ENCODE assay signal across 8 cellular contexts in genomic region chr18:31101148-31102019, GRCh38. TPM values are rescaled to one million over a fixed set of nuclear protein-coding genes. Genes with fewer than 3 reads are reported as not detected.
A peak's percentile ranks its signal among the peaks of the same experiment; 100 is the strongest.
DNase-seq lines count a peak whose midpoint lies in the region; FAIRE-seq and TF ChIP-seq lines count a peak whose summit lies in the region.

No MANE protein-coding gene starts in this region.

- H3K4me3 Mint-ChIP-seq in type B pancreatic cell: peak overlapping the region; percentile 89

- FAIRE-seq in GM12891 (lab: Jason Lieb, UNC): no peak

- H3K27ac Mint-ChIP-seq in type B pancreatic cell: peak overlapping the region; percentile 84

- no peaks in the 10 kb centered on the region for H3K36me3 ChIP-seq in mesenchymal stem cell (ENCODE audit: control insufficient read depth in 1 of 2, insufficient read depth in 2 of 2, low read depth in 1 of 2, low read length in 2 of 2)

- H3K27ac ChIP-seq in mesenchymal stem cell (ENCODE audit: low read length, poor library complexity, severe bottlenecking): peak overlapping the region; percentile 59

- H2BK5ac ChIP-seq in mesenchymal stem cell (ENCODE audit: low read depth, low read length, poor library complexity, severe bottlenecking): peak overlapping the region; percentile 57

- WGBS in mesenchymal stem cell: under 1% methylated on average over 74 of the region's 74 CpGs

- H2AFZ ChIP-seq in mesenchymal stem cell (ENCODE audit: low read depth, low read length): peak overlapping the region; percentile 82

- peak overlapping the region in 1 of 2 experiments; percentile 91 for H3K14ac ChIP-seq in mesenchymal stem cell (ENCODE audit: low read length in 2 of 2)

- H4K8ac ChIP-seq in mesenchymal stem cell (ENCODE audit: low read length): peak overlapping the region; percentile 72

- H3K27me3 Mint-ChIP-seq in type B pancreatic cell: no peaks in the 10 kb centered on the region

- no peaks in the 10 kb centered on the region for H3K9me3 Mint-ChIP-seq in type B pancreatic cell

- peaks cover 7% of the 10 kb centered on the region for H3K4me1 ChIP-seq in mesenchymal stem cell (ENCODE audit: control insufficient read depth, insufficient read depth, low read depth, low read length)

- DNase-seq in GM12891 (ENCODE audit: insufficient read length, low spot score): no peak
- peak; percentile 81 for DNase-seq in NCI-H510A treated with DMSO at 0.1 percent for 48 hours (lab: John Stamatoyannopoulos, UW)
- peak; percentile 0 for DNase-seq in dermis blood vessel endothelial cell
- DNase-seq in mesenchymal stem cell: peak; percentile 44
- DNase-seq in type B pancreatic cell (ENCODE audit: extremely low spot score, unreplicated experiment): peak; percentile 72
- no peak for DNase-seq in G401 (ENCODE audit: low spot score)
- DNase-seq in stimulated activated CD4-positive, alpha-beta T cell treated with anti-CD3 and anti-CD28 coated beads, Interleukin-2, amount 100 ng/mL, for 24 hours: no peak
- DNase-seq in SHP77 treated with DMSO at 0.1 percent for 48 hours (lab: John Stamatoyannopoulos, UW): no peak

- peaks cover 4% of the 10 kb centered on the region for H3K4me1 Mint-ChIP-seq in type B pancreatic cell (ENCODE audit: unreplicated experiment)

- H2BK120ac ChIP-seq in mesenchymal stem cell (ENCODE audit: low read depth, low read length): peak overlapping the region; percentile 34

- H3K27me3 ChIP-seq in mesenchymal stem cell (ENCODE audit: control insufficient read depth in 1 of 2, insufficient read depth in 1 of 2, low read length in 2 of 2): peaks cover 0 to 29% of the 10 kb centered on the region in 2 experiments

- peak overlapping the region in 1 of 2 experiments; percentile 51 for H3K4ac ChIP-seq in mesenchymal stem cell (ENCODE audit: low read depth in 1 of 2, low read length in 2 of 2)

- H3K79me1 ChIP-seq in mesenchymal stem cell (replicated peaks; ENCODE audit: low read length, poor library complexity, severe bottlenecking): peaks cover 5% of the 10 kb centered on the region

- peak overlapping the region; percentile 11 to 84 for H2BK12ac ChIP-seq in mesenchymal stem cell (ENCODE audit: low read length in 2 of 2)

- no peak overlapping the region for H3K23ac ChIP-seq in mesenchymal stem cell (ENCODE audit: low read length in 2 of 2)

- peak overlapping the region; percentile 80 to 91 for H3K18ac ChIP-seq in mesenchymal stem cell (ENCODE audit: low read depth in 1 of 2, low read length in 2 of 2)

- peak overlapping the region; percentile 94 for H2BK15ac ChIP-seq in mesenchymal stem cell (ENCODE audit: low read depth, poor library complexity, severe bottlenecking)

- no peak for TF ChIP-seq POLR2A in GM12891 (IDR thresholded peaks at IDR 0.05; ENCODE audit: low read depth, low read length)

- no peaks in the 10 kb centered on the region for H3K9me3 ChIP-seq in mesenchymal stem cell (ENCODE audit: control insufficient read depth, low read length)

- no peak overlapping the region for H3K9ac ChIP-seq in mesenchymal stem cell (ENCODE audit: low read length)

- in situ Hi-C loops in G401 (cut with HindIII; ENCODE audit: low sequenced_read_pairs): no loop called here

- peak overlapping the region in 1 of 2 experiments; percentile 89 for H3K4me3 ChIP-seq in mesenchymal stem cell (ENCODE audit: insufficient read depth in 1 of 2, low read depth in 1 of 2, low read length in 2 of 2)

- H3K4me2 ChIP-seq in mesenchymal stem cell (ENCODE audit: low read length, poor library complexity, severe bottlenecking): peak overlapping the region; percentile 86

- TF ChIP-seq CTCF in type B pancreatic cell (conservative IDR thresholded peaks at IDR 0.05): peak; percentile 50

- peak overlapping the region; percentile 75 for H4K91ac ChIP-seq in mesenchymal stem cell (ENCODE audit: low read length)

- peaks cover 14% of the 10 kb centered on the region for H3K36me3 Mint-ChIP-seq in type B pancreatic cell

- no peak overlapping the region for H2AK5ac ChIP-seq in mesenchymal stem cell (ENCODE audit: low read length, severe bottlenecking)

TF ChIP-seq in GM12891, 5 proteins besides CTCF, POLR2A, EP300 and RAD21:
- TF ChIP-seq SPI1 (IDR thresholded peaks at IDR 0.05; ENCODE audit: low read depth, low read length) (peak; percentile 79), POU2F2 (IDR thresholded peaks at IDR 0.05; ENCODE audit: low read depth, low read length) (no peak), TAF1 (IDR thresholded peaks at IDR 0.05; ENCODE audit: low read depth, low read length) (no peak), POLR2AphosphoS5 (IDR thresholded peaks at IDR 0.05; ENCODE audit: low read depth, low read length) (no peak), PAX5 (IDR thresholded peaks at IDR 0.05; ENCODE audit: insufficient read depth, low read length, severe bottlenecking) (no peak)

RNA-seq across cellular contexts. Expression of gene DSC2, which starts 0.8 kb away (rescaled TPM):
- 2.9 TPM for polyA plus RNA-seq in GM12891 (2012; ENCODE audit: low read depth, missing spikeins)
- 0.17 and 0.19 TPM in 2 replicates for total RNA-seq in dermis blood vessel endothelial cell
- polyA plus RNA-seq in mesenchymal stem cell (2013, experiment 1 of 2): 1.5 TPM
- polyA plus RNA-seq in mesenchymal stem cell (2013, experiment 2 of 2): 1.5 TPM
- 85.4 and 352 TPM in 2 replicates for total RNA-seq in type B pancreatic cell (ENCODE audit: low replicate concordance)
- not detected in 2 replicates for total RNA-seq in G401 (2014; rRNA removed; shearing (Covaris generic))

RNA-seq across cellular contexts. Expression of gene DSC3, which starts 58.8 kb away (rescaled TPM):
- 0.89 TPM for polyA plus RNA-seq in GM12891 (2012; ENCODE audit: low read depth, missing spikeins)
- total RNA-seq in dermis blood vessel endothelial cell: under 0.01 and 0.14 TPM in 2 replicates
- polyA plus RNA-seq in mesenchymal stem cell (2013, experiment 1 of 2): 1.5 TPM
- 1.4 TPM for polyA plus RNA-seq in mesenchymal stem cell (2013, experiment 2 of 2)
- 67.7 and 306 TPM in 2 replicates for total RNA-seq in type B pancreatic cell (ENCODE audit: low replicate concordance)
- not detected in 2 replicates for total RNA-seq in G401 (2014; rRNA removed; shearing (Covaris generic))

Comparison
In these comparisons a context has a peak if more than half of its experiments do, and no peak if none do; other contexts are left out.
1. DNase-seq: peak in NCI-H510A treated with DMSO at 0.1 percent for 48 hours (single experiment), dermis blood vessel endothelial cell (single experiment), mesenchymal stem cell (single experiment) and type B pancreatic cell (single experiment); none in GM12891 (single experiment), G401 (single experiment), stimulated activated CD4-positive, alpha-beta T cell treated with anti-CD3 and anti-CD28 coated beads, Interleukin-2, amount 100 ng/mL, for 24 hours (0 of 2) and SHP77 treated with DMSO at 0.1 percent for 48 hours (single experiment).
2. RNA of gene DSC2, which starts 0.8 kb away (total RNA-seq): 85.4 to 352 TPM in type B pancreatic cell; 0.17 to 0.19 TPM in dermis blood vessel endothelial cell and not detected in G401; every median in the first group is over 10 times any median in the second.
3. RNA of gene DSC3, which starts 58.8 kb away (total RNA-seq): 67.7 to 306 TPM in type B pancreatic cell; under 0.01 to 0.14 TPM in dermis blood vessel endothelial cell and not detected in G401; every median in the first group is over 10 times any median in the second.